14 cellular contexts compared by ENCODE assay signal in the genomic region with DNA sequence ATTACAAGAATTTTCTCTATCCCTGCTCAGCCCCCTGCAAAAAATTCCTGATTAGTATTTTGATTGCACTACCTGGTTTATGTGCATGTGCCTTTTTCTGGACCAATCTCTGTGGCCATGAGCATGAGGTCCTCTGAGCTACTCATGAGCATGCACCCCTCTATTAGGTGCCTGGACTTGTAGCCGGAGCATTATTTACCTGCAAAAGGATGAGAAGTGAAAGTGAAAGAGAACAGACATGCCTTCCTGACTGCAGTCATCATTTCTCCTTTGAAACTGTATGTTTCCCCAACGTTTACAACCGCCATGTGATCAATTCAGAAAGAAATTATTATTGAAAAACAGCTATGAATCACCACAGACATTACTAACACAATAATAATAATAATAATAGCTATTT.
DNase-seq lines count a peak whose midpoint lies in the region; ATAC-seq and TF ChIP-seq lines count a peak whose summit lies in the region.
"Had no signal": no experiment of that assay in that cellular context is flagged by ENCODE, and none has a peak within 500 bp of the region (broad histone marks: within the 10 kb centered on the region; RNA-seq: fewer than 3 reads in every experiment).

No MANE protein-coding gene starts in this region.

- H3F3A ChIP-seq in MM.1S (ENCODE audit: insufficient read depth, low read length), result no peaks in the 10 kb centered on the region

- 68% methylated on average over 3 of the region's 3 CpGs for WGBS in esophagus muscularis mucosa

- H3K79me2 ChIP-seq in MM.1S (ENCODE audit: low read length), result no peaks in the 10 kb centered on the region

- no peaks in the 10 kb centered on the region for H3K9me2 ChIP-seq in MM.1S (replicated peaks; ENCODE audit: insufficient read depth, low read length)

- no peak for TF ChIP-seq POLR2A in esophagus muscularis mucosa (IDR thresholded peaks at IDR 0.05; ENCODE audit: low read depth)

- TF ChIP-seq CTCF in MM.1S (IDR thresholded peaks at IDR 0.05; ENCODE audit: low read length), result no peak
- no peak for TF ChIP-seq CTCF in choroid plexus epithelial cell (conservative IDR thresholded peaks at IDR 0.05; ENCODE audit: low read depth, low read length)
- TF ChIP-seq CTCF in esophagus muscularis mucosa (IDR thresholded peaks at IDR 0.05), result no peak
- TF ChIP-seq CTCF in right atrium auricular region (IDR thresholded peaks at IDR 0.05), result no peak

- H2AFZ ChIP-seq in MM.1S (ENCODE audit: low read length), result peak overlapping the region; percentile 43

- H3K27me3 ChIP-seq in MM.1S (replicated peaks; ENCODE audit: insufficient read depth, low read length) (no peaks in the 10 kb centered on the region), esophagus muscularis mucosa (no peaks in the 10 kb centered on the region), right atrium auricular region (no peaks in the 10 kb centered on the region)
- H3K27me3 ChIP-seq: BE2C had no signal

- H3K36me3 ChIP-seq in MM.1S (replicated peaks; ENCODE audit: insufficient read depth, low read length) (no peaks in the 10 kb centered on the region), esophagus muscularis mucosa (no peaks in the 10 kb centered on the region), right atrium auricular region (no peaks in the 10 kb centered on the region)
- H3K36me3 ChIP-seq: BE2C had no signal

- H3K4me3 ChIP-seq in MM.1S (ENCODE audit: low read length) (peak overlapping the region; percentile 3; the same call in 1 of the 2 replicates), choroid plexus epithelial cell (ENCODE audit: low read depth, low read length) (no peak overlapping the region), esophagus muscularis mucosa (no peak overlapping the region), right atrium auricular region (no peak overlapping the region)

- H4K20me1 ChIP-seq in MM.1S (ENCODE audit: insufficient read depth, low read length), result no peaks in the 10 kb centered on the region

- ATAC-seq in GM21360 (IDR thresholded peaks at IDR 0.05; ENCODE audit: unreplicated experiment) (peak; percentile 91), HG03025 (IDR thresholded peaks at IDR 0.05; ENCODE audit: low FRiP score, unreplicated experiment) (no peak)
- ATAC-seq: stimulated activated memory B cell treated with anti-CD40 and anti-IgM and Interleukin-4, amounts not matched to agents 10 μg/mL and 1 μg/mL and 100 μg/mL, for 72 hours had no signal

- intact Hi-C loops in esophagus muscularis mucosa (cut with DNase I), result no loop called here

- H3K4me1 ChIP-seq in MM.1S (ENCODE audit: low read length) (no peaks in the 10 kb centered on the region; the same call in 1 of the 2 replicates), esophagus muscularis mucosa (no peaks in the 10 kb centered on the region), right atrium auricular region (peaks cover 0 to 14% of the 10 kb centered on the region in 2 donors)
- H3K4me1 ChIP-seq: BE2C had no signal

- no peaks in the 10 kb centered on the region for H3K9me3 ChIP-seq in MM.1S (replicated peaks; ENCODE audit: insufficient read depth, low read length)
- no peaks in the 10 kb centered on the region for H3K9me3 ChIP-seq in esophagus muscularis mucosa
- H3K9me3 ChIP-seq in right atrium auricular region, result no peaks in the 10 kb centered on the region
- H3K9me3 ChIP-seq: BE2C had no signal

- H3K27ac ChIP-seq in MM.1S (ENCODE audit: low read length) (no peak overlapping the region), esophagus muscularis mucosa (replicated peaks in 1 of 4) (no peak overlapping the region), right atrium auricular region (no peak overlapping the region)

- H3K4me2 ChIP-seq in MM.1S (ENCODE audit: low read depth, low read length), result peak overlapping the region; percentile 47; the same call in 1 of the 2 replicates

- no peak overlapping the region for H3K9ac ChIP-seq in MM.1S (ENCODE audit: low read length)

- DNase-seq in DMS53 (lab: John Stamatoyannopoulos, UW), result peak; percentile 36
- peak; percentile 63 for DNase-seq in MM.1S
- peak; percentile 11 for DNase-seq in choroid plexus epithelial cell (ENCODE audit: low read depth)
- DNase-seq in NCI-H1694 (lab: John Stamatoyannopoulos, UW), result no peak
- no peak for DNase-seq in esophagus muscularis mucosa (ENCODE audit: extremely low spot score)
- no peak for DNase-seq in right atrium auricular region (ENCODE audit: low spot score)
- DNase-seq: activated CD4-positive, alpha-beta memory T cell treated with anti-CD3 and anti-CD28 coated beads for 36 hours; activated effector memory CD4-positive, alpha-beta T cell treated with anti-CD3 and anti-CD28 coated beads, Interleukin-2, amount 50 U/mL, for 16 hours; BE2C; mesenchymal stem cell; T-helper 9 cell had no signal

- TF ChIP-seq EP300 in esophagus muscularis mucosa (IDR thresholded peaks at IDR 0.05), result no peak

Comparison
In these comparisons a context has a peak if more than half of its experiments do, and no peak if none do; other contexts are left out.
1. DNase-seq: peak in DMS53 (single experiment), MM.1S (single experiment) and choroid plexus epithelial cell (single experiment); none in NCI-H1694 (single experiment), esophagus muscularis mucosa (single experiment) and right atrium auricular region (single experiment).